ENCODE assay signal across 1 cellular context in genomic region chr19:6530385-6531162, GRCh38.
TF ChIP-seq lines count a peak whose summit lies in the region.

A gene with protein sequence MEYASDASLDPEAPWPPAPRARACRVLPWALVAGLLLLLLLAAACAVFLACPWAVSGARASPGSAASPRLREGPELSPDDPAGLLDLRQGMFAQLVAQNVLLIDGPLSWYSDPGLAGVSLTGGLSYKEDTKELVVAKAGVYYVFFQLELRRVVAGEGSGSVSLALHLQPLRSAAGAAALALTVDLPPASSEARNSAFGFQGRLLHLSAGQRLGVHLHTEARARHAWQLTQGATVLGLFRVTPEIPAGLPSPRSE (plus strand): TSS chr19:6531026. CDS start chr19:6531037, 11 bp downstream.

TF ChIP-seq in HEK293, 187 proteins besides CTCF, POLR2A, EP300 and RAD21 (continued from another document):
- TF ChIP-seq ZNF274 (IDR thresholded peaks at IDR 0.05; ENCODE audit: low read length) (no peak), ZNF274 (tag by site-specific recombination; IDR thresholded peaks at IDR 0.05; ENCODE audit: borderline replicate concordance) (peak; percentile 35; the same call in 1 of the 2 replicates), ZNF610 (tag by site-specific recombination; IDR thresholded peaks at IDR 0.05; ENCODE audit: borderline replicate concordance) (peak; percentile 79; the same call in 1 of the 2 replicates), ZNF155 (tag by site-specific recombination; IDR thresholded peaks at IDR 0.05) (no peak), ZNF664 (tag by site-specific recombination; IDR thresholded peaks at IDR 0.05) (no peak), ZNF184 (tag by site-specific recombination; IDR thresholded peaks at IDR 0.05) (no peak), ZNF366 (tag by site-specific recombination; conservative IDR thresholded peaks at IDR 0.05) (peak; percentile 97), ZXDB (tag by site-specific recombination; IDR thresholded peaks at IDR 0.05) (peak; percentile 54), ZNF518A (tag by site-specific recombination; conservative IDR thresholded peaks at IDR 0.05; ENCODE audit: low read depth) (peak; percentile 70), TSHZ1 (tag by site-specific recombination; IDR thresholded peaks at IDR 0.05; ENCODE audit: borderline replicate concordance) (no peak), ZNF624 (tag by site-specific recombination; IDR thresholded peaks at IDR 0.05) (no peak), ZBTB20 (tag by site-specific recombination; IDR thresholded peaks at IDR 0.05) (peak; percentile 57; the same call in 1 of the 2 replicates), SP3 (tag by site-specific recombination; IDR thresholded peaks at IDR 0.05) (peak; percentile 97), KLF9 (tag by site-specific recombination; IDR thresholded peaks at IDR 0.05; ENCODE audit: low read depth) (peak; percentile 99), EGR2 (tag by site-specific recombination; IDR thresholded peaks at IDR 0.05; ENCODE audit: low read depth) (no peak)
- TF ChIP-seq, protein P1, sequence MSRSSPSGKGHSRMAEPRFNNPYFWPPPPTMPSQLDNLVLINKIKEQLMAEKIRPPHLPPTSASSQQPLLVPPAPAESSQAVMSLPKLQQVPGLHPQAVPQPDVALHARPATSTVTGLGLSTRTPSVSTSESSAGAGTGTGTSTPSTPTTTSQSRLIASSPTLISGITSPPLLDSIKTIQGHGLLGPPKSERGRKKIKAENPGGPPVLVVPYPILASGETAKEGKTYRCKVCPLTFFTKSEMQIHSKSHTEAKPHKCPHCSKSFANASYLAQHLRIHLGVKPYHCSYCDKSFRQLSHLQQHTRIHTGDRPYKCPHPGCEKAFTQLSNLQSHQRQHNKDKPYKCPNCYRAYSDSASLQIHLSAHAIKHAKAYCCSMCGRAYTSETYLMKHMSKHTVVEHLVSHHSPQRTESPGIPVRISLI (tag by site-specific recombination; IDR thresholded peaks at IDR 0.05), result no peak
- TF ChIP-seq, protein P2, sequence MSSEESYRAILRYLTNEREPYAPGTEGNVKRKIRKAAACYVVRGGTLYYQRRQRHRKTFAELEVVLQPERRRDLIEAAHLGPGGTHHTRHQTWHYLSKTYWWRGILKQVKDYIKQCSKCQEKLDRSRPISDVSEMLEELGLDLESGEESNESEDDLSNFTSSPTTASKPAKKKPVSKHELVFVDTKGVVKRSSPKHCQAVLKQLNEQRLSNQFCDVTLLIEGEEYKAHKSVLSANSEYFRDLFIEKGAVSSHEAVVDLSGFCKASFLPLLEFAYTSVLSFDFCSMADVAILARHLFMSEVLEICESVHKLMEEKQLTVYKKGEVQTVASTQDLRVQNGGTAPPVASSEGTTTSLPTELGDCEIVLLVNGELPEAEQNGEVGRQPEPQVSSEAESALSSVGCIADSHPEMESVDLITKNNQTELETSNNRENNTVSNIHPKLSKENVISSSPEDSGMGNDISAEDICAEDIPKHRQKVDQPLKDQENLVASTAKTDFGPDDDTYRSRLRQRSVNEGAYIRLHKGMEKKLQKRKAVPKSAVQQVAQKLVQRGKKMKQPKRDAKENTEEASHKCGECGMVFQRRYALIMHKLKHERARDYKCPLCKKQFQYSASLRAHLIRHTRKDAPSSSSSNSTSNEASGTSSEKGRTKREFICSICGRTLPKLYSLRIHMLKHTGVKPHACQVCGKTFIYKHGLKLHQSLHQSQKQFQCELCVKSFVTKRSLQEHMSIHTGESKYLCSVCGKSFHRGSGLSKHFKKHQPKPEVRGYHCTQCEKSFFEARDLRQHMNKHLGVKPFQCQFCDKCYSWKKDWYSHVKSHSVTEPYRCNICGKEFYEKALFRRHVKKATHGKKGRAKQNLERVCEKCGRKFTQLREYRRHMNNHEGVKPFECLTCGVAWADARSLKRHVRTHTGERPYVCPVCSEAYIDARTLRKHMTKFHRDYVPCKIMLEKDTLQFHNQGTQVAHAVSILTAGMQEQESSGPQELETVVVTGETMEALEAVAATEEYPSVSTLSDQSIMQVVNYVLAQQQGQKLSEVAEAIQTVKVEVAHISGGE (tag by site-specific recombination; conservative IDR thresholded peaks at IDR 0.05; ENCODE audit: low read depth), result peak; percentile 93
- TF ChIP-seq, protein P3, sequence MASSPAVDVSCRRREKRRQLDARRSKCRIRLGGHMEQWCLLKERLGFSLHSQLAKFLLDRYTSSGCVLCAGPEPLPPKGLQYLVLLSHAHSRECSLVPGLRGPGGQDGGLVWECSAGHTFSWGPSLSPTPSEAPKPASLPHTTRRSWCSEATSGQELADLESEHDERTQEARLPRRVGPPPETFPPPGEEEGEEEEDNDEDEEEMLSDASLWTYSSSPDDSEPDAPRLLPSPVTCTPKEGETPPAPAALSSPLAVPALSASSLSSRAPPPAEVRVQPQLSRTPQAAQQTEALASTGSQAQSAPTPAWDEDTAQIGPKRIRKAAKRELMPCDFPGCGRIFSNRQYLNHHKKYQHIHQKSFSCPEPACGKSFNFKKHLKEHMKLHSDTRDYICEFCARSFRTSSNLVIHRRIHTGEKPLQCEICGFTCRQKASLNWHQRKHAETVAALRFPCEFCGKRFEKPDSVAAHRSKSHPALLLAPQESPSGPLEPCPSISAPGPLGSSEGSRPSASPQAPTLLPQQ (tag by site-specific recombination; IDR thresholded peaks at IDR 0.05), result peak; percentile 70
- TF ChIP-seq, protein P4, sequence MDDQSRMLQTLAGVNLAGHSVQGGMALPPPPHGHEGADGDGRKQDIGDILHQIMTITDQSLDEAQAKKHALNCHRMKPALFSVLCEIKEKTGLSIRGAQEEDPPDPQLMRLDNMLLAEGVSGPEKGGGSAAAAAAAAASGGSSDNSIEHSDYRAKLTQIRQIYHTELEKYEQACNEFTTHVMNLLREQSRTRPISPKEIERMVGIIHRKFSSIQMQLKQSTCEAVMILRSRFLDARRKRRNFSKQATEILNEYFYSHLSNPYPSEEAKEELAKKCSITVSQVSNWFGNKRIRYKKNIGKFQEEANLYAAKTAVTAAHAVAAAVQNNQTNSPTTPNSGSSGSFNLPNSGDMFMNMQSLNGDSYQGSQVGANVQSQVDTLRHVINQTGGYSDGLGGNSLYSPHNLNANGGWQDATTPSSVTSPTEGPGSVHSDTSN (CRISPR knock-in tag; IDR thresholded peaks at IDR 0.05), result no peak; the same call in 1 of the 2 replicates
